ENCODE assay signal across 11 cellular contexts in genomic region chrX:13661735-13662536, GRCh38. TPM values are rescaled to one million over a fixed set of nuclear protein-coding genes. Genes with fewer than 3 reads are reported as not detected.
DNase-seq lines count a peak whose midpoint lies in the region; ATAC-seq and TF ChIP-seq lines count a peak whose summit lies in the region.
"Had no signal": no experiment of that assay in that cellular context is flagged by ENCODE, and none has a peak within 500 bp of the region (broad histone marks: within the 10 kb centered on the region; RNA-seq: fewer than 3 reads in every experiment).

No MANE protein-coding gene starts in this region.

- peaks cover 0 to 10% of the 10 kb centered on the region in 2 donors for H3K36me3 ChIP-seq in ascending aorta
- H3K36me3 ChIP-seq in smooth muscle cell (ENCODE audit: low read depth) = no peaks in the 10 kb centered on the region

- ATAC-seq in HG03159 (IDR thresholded peaks at IDR 0.05; ENCODE audit: unreplicated experiment) = no peak
- ATAC-seq in left ventricle myocardium superior = no peak

- no peaks in the 10 kb centered on the region for H3K79me2 ChIP-seq in smooth muscle cell (ENCODE audit: low read depth)

- CTCF ChIA-PET in HEK293T (lab: Yijun Ruan, JAX) = interaction anchor here (0.7 to 1.1 kb wide), 4 partner anchors 16 to 323 kb away, joined by 3 read pairs; no protein-coding TSS in a partner anchor

- TF ChIP-seq CTCF in ascending aorta (IDR thresholded peaks at IDR 0.05) (no peak), smooth muscle cell (IDR thresholded peaks at IDR 0.05; ENCODE audit: borderline replicate concordance, insufficient read depth, poor library complexity, severe bottlenecking) (no peak)

- H3K36me3 Mint-ChIP-seq in activated T-cell treated with anti-CD3 and anti-CD28 coated beads, Interleukin-2, amount 50 U/mL, for 24 hours (ENCODE audit: low read depth) = peaks cover 39% of the 10 kb centered on the region

- peak overlapping the region; percentile 14 for H3K27ac Mint-ChIP-seq in activated T-cell treated with anti-CD3 and anti-CD28 coated beads, Interleukin-2, amount 50 U/mL, for 24 hours

- peaks cover 18% of the 10 kb centered on the region for H3K4me1 Mint-ChIP-seq in activated T-cell treated with anti-CD3 and anti-CD28 coated beads, Interleukin-2, amount 50 U/mL, for 24 hours (ENCODE audit: low read depth)

- H4K20me1 ChIP-seq in smooth muscle cell (ENCODE audit: low read depth) = no peaks in the 10 kb centered on the region

- H3K9me3 ChIP-seq in ascending aorta (no peaks in the 10 kb centered on the region), smooth muscle cell (replicated peaks; ENCODE audit: low read depth) (no peaks in the 10 kb centered on the region)

- peaks cover 50% of the 10 kb centered on the region for H3K27me3 Mint-ChIP-seq in activated T-cell treated with anti-CD3 and anti-CD28 coated beads, Interleukin-2, amount 50 U/mL, for 24 hours

- peak overlapping the region; percentile 25 for H3K9ac ChIP-seq in smooth muscle cell (ENCODE audit: low read depth)

- intact Hi-C loops in ascending aorta (cut with DNase I) = loop anchor here (5.0 kb wide), 1 partner anchor 230 kb away; no protein-coding TSS in a partner anchor
- intact Hi-C loops in left ventricle myocardium superior (cut with micrococcal nuclease) = no loop called here

- H3K27me3 ChIP-seq in ascending aorta (no peaks in the 10 kb centered on the region), smooth muscle cell (ENCODE audit: low read depth) (no peaks in the 10 kb centered on the region)

- POLR2A ChIA-PET in HEK293T (lab: Yijun Ruan, JAX) = interaction anchor here (0.9 to 2.8 kb wide), 6 partner anchors 9 to 73 kb away, joined by 3 to 17 read pairs (median 3); partner anchors contain the start of genes OFD1, RAB9A, TCEANC and TRAPPC2

- no peak for DNase-seq in activated T-cell treated with anti-CD3 and anti-CD28 coated beads, Interleukin-2, amount 50 U/mL, for 24 hours
- DNase-seq in activated T-cell treated with anti-CD3 and anti-CD28 coated beads for 4 hours (no peak), HEK293T (ENCODE audit: extremely low spot score) (no peak), ascending aorta (ENCODE audit: low spot score in 2 of 2) (no peak), smooth muscle cell (lab: John Stamatoyannopoulos, UW; ENCODE audit: unreplicated experiment) (no peak), mesenteric fat pad (ENCODE audit: low spot score) (no peak), left ventricle myocardium superior (no peak)
- DNase-seq: NCI-H524 treated with DMSO at 0.1 percent for 48 hours, SIG-M5 had no signal

- peaks cover 0 to 3% of the 10 kb centered on the region in 2 donors for H3K4me1 ChIP-seq in ascending aorta
- no peaks in the 10 kb centered on the region for H3K4me1 ChIP-seq in smooth muscle cell (ENCODE audit: low read depth)

- H3K4me3 ChIP-seq in ascending aorta = peak overlapping the region in 1 of 2 donors; percentile 24
- H3K4me3 ChIP-seq in smooth muscle cell = peak overlapping the region; percentile 21
- H3K4me3 ChIP-seq: lung had no signal

- peak overlapping the region; percentile 46 for H3K4me3 Mint-ChIP-seq in activated T-cell treated with anti-CD3 and anti-CD28 coated beads, Interleukin-2, amount 50 U/mL, for 24 hours

- WGBS in smooth muscle cell (ENCODE audit: low lambda C conversion rate) = 58% methylated on average over 13 of the region's 13 CpGs

- H3K4me2 ChIP-seq in smooth muscle cell = peak overlapping the region; percentile 76

- no peaks in the 10 kb centered on the region for H3F3A ChIP-seq in smooth muscle cell (ENCODE audit: low read depth)

- H3K27ac ChIP-seq in ascending aorta = peak overlapping the region; percentile 25 to 39
- peak overlapping the region; percentile 78 for H3K27ac ChIP-seq in smooth muscle cell (ENCODE audit: low read depth)

- no peak overlapping the region for H2AFZ ChIP-seq in smooth muscle cell (ENCODE audit: low read depth)

- no peaks in the 10 kb centered on the region for H3K9me3 Mint-ChIP-seq in activated T-cell treated with anti-CD3 and anti-CD28 coated beads, Interleukin-2, amount 50 U/mL, for 24 hours

TF ChIP-seq in HEK293T, 16 proteins besides CTCF, POLR2A, EP300 and RAD21:
- TF ChIP-seq PKNOX1 (IDR thresholded peaks at IDR 0.05) (peak; percentile 37), LEF1 (IDR thresholded peaks at IDR 0.05; ENCODE audit: borderline replicate concordance) (no peak)
TF ChIP-seq in HEK293T: peak in this region for 1.

RNA-seq across cellular contexts. Expression of gene TCEANC, which starts 9.0 kb away (rescaled TPM):
- total RNA-seq in ascending aorta = 4.5 TPM
- 2.5 and 2.6 TPM in 2 replicates for total RNA-seq in smooth muscle cell
- 1.2 and 1.9 TPM in 2 replicates for polyA plus RNA-seq in smooth muscle cell
- 2.9 TPM for total RNA-seq in mesenteric fat pad
- 5.9 TPM for total RNA-seq in left ventricle myocardium superior

RNA-seq across cellular contexts. Expression of gene RAB9A, which starts 27.0 kb away (rescaled TPM):
- total RNA-seq in ascending aorta (1.5 TPM), smooth muscle cell (25.8 and 42.3 TPM in 2 replicates), mesenteric fat pad (41.7 TPM), left ventricle myocardium superior (25.1 TPM)
- polyA plus RNA-seq in smooth muscle cell = 22.1 and 31.5 TPM in 2 replicates

Comparison
In these comparisons a context has a peak if more than half of its experiments do, and no peak if none do; other contexts are left out.
1. RNA of gene RAB9A, which starts 27.0 kb away (total RNA-seq): 41.7 TPM in mesenteric fat pad (single experiment), 25.8 to 42.3 TPM in smooth muscle cell and 25.1 TPM in left ventricle myocardium superior (single experiment); 1.5 TPM in ascending aorta (single experiment); every median in the first group is over 10 times any median in the second.